Comparison of ENCODE assay signal across 8 cellular contexts in the genomic region with DNA sequence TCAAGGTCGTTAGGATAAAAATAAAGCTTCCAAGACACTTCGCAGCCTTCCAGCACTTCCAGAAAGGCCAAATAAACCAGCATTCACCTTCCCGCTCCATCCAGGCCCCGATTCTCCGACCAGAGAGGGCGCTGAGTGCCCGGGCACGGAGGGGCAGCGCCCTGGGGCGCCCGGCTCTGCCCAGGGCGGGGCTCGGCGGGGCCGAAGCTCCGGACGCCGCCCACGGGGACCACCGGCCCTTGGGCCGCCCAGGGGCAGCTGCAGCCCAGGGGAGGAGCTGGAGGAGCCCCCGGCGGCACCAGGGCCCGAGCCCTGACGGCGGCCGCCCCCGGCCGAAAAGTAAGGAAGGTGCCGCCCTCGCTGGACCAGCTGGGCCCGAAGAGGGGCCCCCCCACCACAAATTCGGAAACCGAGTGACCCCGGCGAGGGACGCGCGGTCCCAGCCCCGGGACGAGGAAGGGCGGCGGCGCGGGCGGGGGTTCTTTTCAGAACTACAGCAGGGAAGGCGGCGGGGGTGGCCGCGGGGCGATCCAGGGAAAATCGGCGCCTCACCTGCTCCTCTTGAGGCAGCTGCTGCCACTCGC. TPM values are rescaled to one million over a fixed set of nuclear protein-coding genes. Genes with fewer than 3 reads are reported as not detected.
DNase-seq lines count a peak whose midpoint lies in the region; ATAC-seq and TF ChIP-seq lines count a peak whose summit lies in the region.

No MANE protein-coding gene starts in this region.

- H3K4me1 Mint-ChIP-seq in nephron progenitor cell = peaks cover 5% of the 10 kb centered on the region

- H3K27me3 Mint-ChIP-seq in nephron progenitor cell (ENCODE audit: low read depth, poor library complexity) = peaks cover 46% of the 10 kb centered on the region

- no peaks in the 10 kb centered on the region for H3K9me3 ChIP-seq in uterus

- TF ChIP-seq POLR2A in uterus (IDR thresholded peaks at IDR 0.05) = no peak

- peaks cover 14% of the 10 kb centered on the region for H3K9me3 Mint-ChIP-seq in nephron progenitor cell

- TF ChIP-seq CTCF in AG09319 (IDR thresholded peaks at IDR 0.05; ENCODE audit: low read depth, low read length) (peak; percentile 46), foreskin fibroblast (IDR thresholded peaks at IDR 0.05; ENCODE audit: low read depth, low read length) (peak; percentile 28), nephron progenitor cell (IDR thresholded peaks at IDR 0.05) (no peak), uterus (IDR thresholded peaks at IDR 0.05) (peak; percentile 16 to 56 (median 45))

- peak; percentile 53 for ATAC-seq in GM18498 (IDR thresholded peaks at IDR 0.05; ENCODE audit: unreplicated experiment)
- ATAC-seq in HG03025 (IDR thresholded peaks at IDR 0.05; ENCODE audit: low FRiP score, unreplicated experiment) = peak; percentile 28

- H3K4me3 ChIP-seq in foreskin fibroblast (ENCODE audit: low read depth in 1 of 2, low read length in 2 of 2) = peak overlapping the region; percentile 67 to 70
- peak overlapping the region; percentile 58 to 80 for H3K4me3 ChIP-seq in uterus

- H3K27ac ChIP-seq in uterus = peak overlapping the region; percentile 97 to 99

- intact Hi-C loops in uterus (cut with DNase I; ENCODE audit: low total_unique reads) = no loop called here

- H3K36me3 Mint-ChIP-seq in nephron progenitor cell (ENCODE audit: low read depth) = peaks cover 15% of the 10 kb centered on the region

- no peak overlapping the region for H3K27ac Mint-ChIP-seq in nephron progenitor cell

- no peaks in the 10 kb centered on the region for H3K27me3 ChIP-seq in uterus

- peaks cover 0 to 20% of the 10 kb centered on the region in 2 donors for H3K4me1 ChIP-seq in uterus

- H3K4me3 Mint-ChIP-seq in nephron progenitor cell = peak overlapping the region; percentile 74

- DNase-seq in AG09319 (ENCODE audit: extremely low read depth, low read depth) (no peak), NCI-H748 treated with DMSO at 0.1 percent for 48 hours (lab: John Stamatoyannopoulos, UW) (peak; percentile 12), foreskin fibroblast (peak; percentile 57 to 85), nephron progenitor cell (no peak), uterus (peak; percentile 56 to 61)
- peak; percentile 25 for DNase-seq in activated effector memory CD4-positive, alpha-beta T cell treated with Interleukin-2 at 50 U/mL for 16 hours

- no peaks in the 10 kb centered on the region for H3K36me3 ChIP-seq in uterus

RNA-seq across cellular contexts. Expression of a gene that starts 0.3 kb away (rescaled TPM):
- 100 to 1,000 TPM in 1 of 4 donors, 10 to 100 TPM in 3; 49.4 to 158 (median 87.6) TPM for total RNA-seq in uterus

RNA-seq across cellular contexts. Expression of a gene that starts 10.5 kb away (rescaled TPM):
- total RNA-seq in uterus = 10 to 100 TPM; 52.5 to 86.8 (median 63.9) TPM

RNA-seq across cellular contexts. Expression of a gene that starts 56.6 kb away (rescaled TPM):
- 10 to 100 TPM; 10.0 to 32.3 (median 14.0) TPM for total RNA-seq in uterus

Comparison
In these comparisons a context has a peak if more than half of its experiments do, and no peak if none do; other contexts are left out.
1. DNase-seq: peak in NCI-H748 treated with DMSO at 0.1 percent for 48 hours (single experiment), activated effector memory CD4-positive, alpha-beta T cell treated with Interleukin-2 at 50 U/mL for 16 hours (single experiment), foreskin fibroblast (2 of 2) and uterus (2 of 2); none in AG09319 (single experiment) and nephron progenitor cell (single experiment).